1 cellular context compared by ENCODE assay signal in genomic region chrX:105460366-105460765, GRCh38.
TF ChIP-seq lines count a peak whose summit lies in the region.

No MANE protein-coding gene starts in this region.

TF ChIP-seq in SK-N-SH, 30 proteins besides CTCF, POLR2A, EP300 and RAD21 (continued from another document):
- TF ChIP-seq REST (IDR thresholded peaks at IDR 0.05; ENCODE audit: low read depth, low read length) (no peak), EZH2phosphoT487 (IDR thresholded peaks at IDR 0.05; ENCODE audit: borderline replicate concordance, low read depth) (no peak), TCF12 (IDR thresholded peaks at IDR 0.05) (no peak), USF1 (IDR thresholded peaks at IDR 0.05; ENCODE audit: borderline replicate concordance, low read depth) (no peak), RXRA (IDR thresholded peaks at IDR 0.05; ENCODE audit: borderline replicate concordance, low read depth) (no peak), SIN3A (IDR thresholded peaks at IDR 0.05; ENCODE audit: borderline replicate concordance, low read depth, low read length) (no peak), MEF2A (IDR thresholded peaks at IDR 0.05; ENCODE audit: borderline replicate concordance, low read depth) (no peak)
